In the genomic region with DNA sequence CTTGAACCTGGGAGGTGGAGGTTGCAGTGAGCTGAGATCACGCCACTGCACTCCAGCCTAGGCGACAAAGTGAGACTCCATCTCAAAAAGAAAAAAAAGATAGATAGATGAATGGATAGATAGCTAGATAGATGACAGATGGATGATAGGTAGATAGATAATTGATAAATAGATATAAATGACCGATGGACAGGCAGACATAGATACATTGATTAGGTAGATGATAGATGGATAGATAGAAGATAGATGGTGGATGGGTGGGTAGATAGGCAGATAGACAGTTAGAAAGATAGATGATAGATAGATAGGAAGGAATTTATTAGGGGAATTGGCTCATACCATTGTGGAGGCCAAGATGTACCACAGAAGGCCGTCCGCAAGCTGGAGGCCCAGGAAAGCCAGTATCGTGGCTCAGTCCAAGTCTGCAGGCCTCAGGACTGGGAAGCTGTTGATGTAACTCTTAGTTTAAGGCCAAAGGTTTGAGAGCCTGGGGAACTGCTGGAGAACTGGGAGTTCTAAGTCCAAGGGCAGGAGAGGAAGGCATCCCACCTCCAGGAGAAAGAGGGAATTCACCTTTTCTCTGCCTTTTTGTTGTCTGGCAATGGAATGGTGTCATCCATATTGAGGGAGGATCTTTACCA, we compare ENCODE assay signal across 20 cellular contexts.
DNase-seq lines count a peak whose midpoint lies in the region; ATAC-seq, FAIRE-seq and TF ChIP-seq lines count a peak whose summit lies in the region.
"Had no signal": no experiment of that assay in that cellular context is flagged by ENCODE, and none has a peak within 500 bp of the region (broad histone marks: within the 10 kb centered on the region; RNA-seq: fewer than 3 reads in every experiment).

No MANE protein-coding gene starts in this region.

- TF ChIP-seq EP300 in HepG2 (IDR thresholded peaks at IDR 0.05; ENCODE audit: low read depth in 2 of 2, low read length in 2 of 2) (no peak), HepG2 (CRISPR knock-in tag; IDR thresholded peaks at IDR 0.05; ENCODE audit: borderline replicate concordance) (no peak), upper lobe of left lung (IDR thresholded peaks at IDR 0.05) (no peak)

- DNase-seq in Calu3 (no peak), RWPE1 (ENCODE audit: low spot score) (no peak), HepG2 (ENCODE audit: low spot score) (no peak), small intestine (peak; percentile 37), NCI-H2171 treated with DMSO at 0.1 percent for 48 hours (lab: John Stamatoyannopoulos, UW) (no peak), upper lobe of left lung (no peak)
- no peak for DNase-seq in activated T-cell treated with anti-CD3 and anti-CD28 coated beads, Interleukin-2, amount 50 U/mL, for 4 hours
- DNase-seq: 8988T; CD4-positive, alpha-beta memory T cell; DMS79 treated with DMSO at 0.1 percent for 48 hours; GF-D8; HCEC 1CT; HFFc6; IMR-90 had no signal

- peaks cover 63% of the 10 kb centered on the region for H3K36me3 Mint-ChIP-seq in Calu3 (ENCODE audit: insufficient read depth, unreplicated experiment)
- H3K36me3 Mint-ChIP-seq in activated T-cell treated with anti-CD3 and anti-CD28 coated beads, Interleukin-2, amount 50 U/mL, for 4 hours (ENCODE audit: insufficient read depth): no peaks in the 10 kb centered on the region
- H3K36me3 Mint-ChIP-seq: CD14-positive monocyte; CD4-positive, alpha-beta memory T cell had no signal

- FAIRE-seq in HepG2 (lab: Jason Lieb, UNC) (no peak), small intestine (lab: Jason Lieb, UNC) (no peak)
- FAIRE-seq: GM12878, GM19239, H1 had no signal

- no peak overlapping the region for H3K4me3 ChIP-seq in HepG2 (replicated peaks in 1 of 3; ENCODE audit: insufficient read depth in 1 of 3, low read depth in 2 of 3, low read length in 3 of 3)
- no peak overlapping the region for H3K4me3 ChIP-seq in small intestine (ENCODE audit: low read depth in 1 of 2, low read length in 2 of 2)
- H3K4me3 ChIP-seq in upper lobe of left lung: no peak overlapping the region
- H3K4me3 ChIP-seq: BLaER1, GM12878 had no signal

- H3K27me3 Mint-ChIP-seq in Calu3 (ENCODE audit: unreplicated experiment): no peaks in the 10 kb centered on the region
- H3K27me3 Mint-ChIP-seq in activated T-cell treated with anti-CD3 and anti-CD28 coated beads, Interleukin-2, amount 50 U/mL, for 4 hours (ENCODE audit: low read depth): no peaks in the 10 kb centered on the region
- H3K27me3 Mint-ChIP-seq: CD4-positive, alpha-beta memory T cell had no signal

- ATAC-seq in HepG2: no peak
- no peak for ATAC-seq in activated T-cell treated with anti-CD3 and anti-CD28 coated beads, Interleukin-2, amount 50 U/mL, for 4 hours
- ATAC-seq in upper lobe of left lung (ENCODE audit: low FRiP score in 2 of 2): no peak
- ATAC-seq: GM12878 had no signal

- no peak overlapping the region for H2AFZ ChIP-seq in HepG2 (ENCODE audit: low read length)

- peaks cover 30% of the 10 kb centered on the region for H3K4me1 Mint-ChIP-seq in Calu3 (ENCODE audit: low read depth, unreplicated experiment)
- H3K4me1 Mint-ChIP-seq in activated T-cell treated with anti-CD3 and anti-CD28 coated beads, Interleukin-2, amount 50 U/mL, for 4 hours (ENCODE audit: low read depth): no peaks in the 10 kb centered on the region

- H3K36me3 ChIP-seq in HepG2 (replicated peaks in 1 of 2; ENCODE audit: control insufficient read depth in 1 of 2, insufficient read depth in 2 of 2, low read length in 2 of 2) (peaks cover 16 to 33% of the 10 kb centered on the region in 2 experiments), small intestine (ENCODE audit: control insufficient read depth in 2 of 2, insufficient read depth in 2 of 2, low read length in 2 of 2) (no peaks in the 10 kb centered on the region), upper lobe of left lung (no peaks in the 10 kb centered on the region)

- H3K9ac ChIP-seq in HepG2 (ENCODE audit: insufficient read depth, low read depth, low read length): no peak overlapping the region
- H3K9ac ChIP-seq: BLaER1 had no signal

- H3K4me1 ChIP-seq in HepG2 (ENCODE audit: insufficient read depth, low read length) (peaks cover 87% of the 10 kb centered on the region), small intestine (ENCODE audit: control insufficient read depth in 2 of 2, insufficient read depth in 1 of 2, low read depth in 1 of 2, low read length in 1 of 2) (peaks cover 0 to 2% of the 10 kb centered on the region in 2 donors), upper lobe of left lung (peaks cover 0 to 4% (median 0%) of the 10 kb centered on the region in 4 donors)

- H3K9me3 Mint-ChIP-seq in Calu3 (ENCODE audit: low read depth, unreplicated experiment): no peaks in the 10 kb centered on the region
- H3K9me3 Mint-ChIP-seq in activated T-cell treated with anti-CD3 and anti-CD28 coated beads, Interleukin-2, amount 50 U/mL, for 4 hours: no peaks in the 10 kb centered on the region
- H3K9me3 Mint-ChIP-seq: HFFc6 had no signal

- TF ChIP-seq POLR2A in HepG2 (IDR thresholded peaks at IDR 0.05; ENCODE audit: insufficient read depth in 1 of 2, low read depth in 2 of 2, low read length in 2 of 2): 0 out of 4 replicates have a peak, but pooled peaks of 1 of the 2 experiments have one; percentile 16
- TF ChIP-seq POLR2A in upper lobe of left lung (IDR thresholded peaks at IDR 0.05): no peak

- H3K27ac Mint-ChIP-seq in Calu3 (ENCODE audit: unreplicated experiment): peak overlapping the region; percentile 25
- H3K27ac Mint-ChIP-seq: HFFc6 had no signal

- POLR2A ChIA-PET in RWPE1 (lab: Yijun Ruan, JAX; ENCODE audit: low non-redundant PET) (no interaction called here), HepG2 (lab: Yijun Ruan, JAX) (interaction anchor here (1.0 to 9.7 kb wide), 3 partner anchors 9 to 12 kb away, joined by 3 to 335 read pairs (median 3); no protein-coding TSS in a partner anchor)

- TF ChIP-seq CTCF in Calu3 (IDR thresholded peaks at IDR 0.05; ENCODE audit: unreplicated experiment): no peak
- no peak for TF ChIP-seq CTCF in RWPE1 (conservative IDR thresholded peaks at IDR 0.05; ENCODE audit: low read depth)
- TF ChIP-seq CTCF in HepG2 (CRISPR knock-in tag; IDR thresholded peaks at IDR 0.05): no peak
- no peak for TF ChIP-seq CTCF in upper lobe of left lung (IDR thresholded peaks at IDR 0.05)

- WGBS in HepG2 (ENCODE audit: low lambda C conversion rate): 85% methylated on average over 6 of the region's 6 CpGs
- 86 to 91% (median 89%) methylated on average over 6 of the region's 6 CpGs for WGBS in small intestine, 3 donors
- WGBS in upper lobe of left lung, 2 donors: 92 to 96% methylated on average over 6 of the region's 6 CpGs

- H3K9me3 ChIP-seq in HepG2 (ENCODE audit: low read length): no peaks in the 10 kb centered on the region
- H3K9me3 ChIP-seq in small intestine (ENCODE audit: control insufficient read depth, low read depth): no peaks in the 10 kb centered on the region
- H3K9me3 ChIP-seq in upper lobe of left lung: peaks cover 0 to 3% (median 0%) of the 10 kb centered on the region in 4 donors
- H3K9me3 ChIP-seq: BLaER1 had no signal

- peaks cover 88% of the 10 kb centered on the region for H3K79me2 ChIP-seq in HepG2 (ENCODE audit: insufficient read depth, low read length)

- H3K27ac ChIP-seq in RWPE1 (peak overlapping the region; percentile 48), HepG2 (ENCODE audit: extremely low read length, insufficient read depth, low read length) (no peak overlapping the region), small intestine (ENCODE audit: low read depth in 1 of 2, low read length in 1 of 2) (no peak overlapping the region), upper lobe of left lung (no peak overlapping the region)
- H3K27ac ChIP-seq: BLaER1, HL-60 had no signal

- no peak for TF ChIP-seq RAD21 in HepG2 (CRISPR knock-in tag; IDR thresholded peaks at IDR 0.05)

- no peak overlapping the region for H3K4me2 ChIP-seq in HepG2 (ENCODE audit: low read depth, low read length)
- H3K4me2 ChIP-seq: BLaER1 had no signal

- CTCF ChIA-PET in Calu3 (lab: Charles Lee): no interaction called here
- CTCF ChIA-PET in RWPE1 (lab: Yijun Ruan, JAX): no interaction called here
- CTCF ChIA-PET in HepG2 (lab: Yijun Ruan, JAX; ENCODE audit: low intra/inter-chr PET ratio, low total read pairs): no interaction called here

- H3K4me3 Mint-ChIP-seq in Calu3 (ENCODE audit: low read depth, unreplicated experiment): no peak overlapping the region
- H3K4me3 Mint-ChIP-seq in activated T-cell treated with anti-CD3 and anti-CD28 coated beads, Interleukin-2, amount 50 U/mL, for 4 hours: no peak overlapping the region
- H3K4me3 Mint-ChIP-seq: CD14-positive monocyte; CD4-positive, alpha-beta memory T cell; HFFc6 had no signal

- H4K20me1 ChIP-seq in HepG2 (ENCODE audit: insufficient read depth, low read length): peaks cover 39% of the 10 kb centered on the region
- H4K20me1 ChIP-seq: BLaER1 had no signal

- no TSS peak for BruUV-seq in Calu3 (replicated peaks; lab: Mats Ljungman, UMichigan)
- BruUV-seq in HepG2 (replicated peaks; lab: Mats Ljungman, UMichigan): no TSS peak

- intact Hi-C loops in Calu3 (cut with micrococcal nuclease; ENCODE audit: unreplicated experiment): no loop called here
- intact Hi-C loops in HepG2 (cut with micrococcal nuclease; ENCODE audit: unreplicated experiment): no loop called here

- H3K27me3 ChIP-seq in HepG2 (ENCODE audit: control insufficient read depth in 1 of 2, insufficient read depth in 2 of 2, low read length in 2 of 2) (no peaks in the 10 kb centered on the region), small intestine (ENCODE audit: control insufficient read depth in 2 of 2, insufficient read depth in 2 of 2, low read length in 2 of 2) (no peaks in the 10 kb centered on the region), upper lobe of left lung (no peaks in the 10 kb centered on the region)
- H3K27me3 ChIP-seq: BLaER1 had no signal

- in situ Hi-C loops in HepG2 (cut with HindIII; ENCODE audit: extremely low pct_ligation_motif_present, low pct_unique_long_range_greater_than_20kb): no loop called here
